13 cellular contexts compared by ENCODE assay signal in the genomic region with DNA sequence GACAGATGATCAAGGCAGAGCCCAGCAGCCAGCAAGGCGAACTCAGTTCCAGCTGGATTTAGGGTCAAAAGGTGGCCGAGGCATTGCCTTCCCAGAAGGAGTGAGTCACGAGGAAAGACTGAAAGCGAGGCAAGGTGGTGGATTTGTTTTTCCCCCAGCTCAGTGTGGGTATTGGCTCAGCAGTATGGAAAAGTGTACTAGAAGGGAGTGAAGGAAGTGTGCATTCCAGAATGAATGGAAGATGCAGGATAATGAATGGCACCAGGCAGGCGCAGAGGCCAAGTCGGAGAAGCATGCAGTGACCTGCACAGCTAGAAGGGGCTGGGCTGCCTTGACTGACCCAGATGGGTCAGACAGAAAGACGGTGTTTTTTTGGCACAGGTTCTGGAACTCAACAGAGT. TPM values are rescaled to one million over a fixed set of nuclear protein-coding genes. Genes with fewer than 3 reads are reported as not detected.
DNase-seq lines count a peak whose midpoint lies in the region; ATAC-seq and TF ChIP-seq lines count a peak whose summit lies in the region.
"Had no signal": no experiment of that assay in that cellular context is flagged by ENCODE, and none has a peak within 500 bp of the region (broad histone marks: within the 10 kb centered on the region; RNA-seq: fewer than 3 reads in every experiment).

No MANE protein-coding gene starts in this region.

- ATAC-seq in RWPE2 (ENCODE audit: low read depth) (peak; percentile 79), GM21576 (IDR thresholded peaks at IDR 0.05; ENCODE audit: unreplicated experiment) (no peak)
- ATAC-seq in naive thymus-derived CD8-positive, alpha-beta T cell: no peak

- H3K4me1 ChIP-seq in RWPE2 (ENCODE audit: insufficient read depth, poor library complexity, severe bottlenecking) (peaks cover 70% of the 10 kb centered on the region), esophagus squamous epithelium (peaks cover 27 to 73% (median 37%) of the 10 kb centered on the region in 3 donors), ovary (ENCODE audit: insufficient read depth) (peaks cover 8% of the 10 kb centered on the region), suprapubic skin (peaks cover 41% of the 10 kb centered on the region)

- H3K27ac ChIP-seq in RWPE2 (ENCODE audit: poor library complexity, severe bottlenecking): peak overlapping the region; percentile 98
- peak overlapping the region; percentile 15 to 76 (median 72) for H3K27ac ChIP-seq in esophagus squamous epithelium
- H3K27ac ChIP-seq in ovary: no peak overlapping the region
- no peak overlapping the region for H3K27ac ChIP-seq in suprapubic skin

- TF ChIP-seq POLR2A in esophagus squamous epithelium (IDR thresholded peaks at IDR 0.05): no peak
- no peak for TF ChIP-seq POLR2A in ovary (IDR thresholded peaks at IDR 0.05)
- TF ChIP-seq POLR2A in suprapubic skin (IDR thresholded peaks at IDR 0.05): no peak

- H3K9me3 ChIP-seq in RWPE2 (ENCODE audit: severe bottlenecking) (no peaks in the 10 kb centered on the region), esophagus squamous epithelium (no peaks in the 10 kb centered on the region), ovary (no peaks in the 10 kb centered on the region), suprapubic skin (no peaks in the 10 kb centered on the region)

- H3K4me3 Mint-ChIP-seq in naive thymus-derived CD8-positive, alpha-beta T cell: no peak overlapping the region
- H3K4me3 Mint-ChIP-seq: central memory CD8-positive, alpha-beta T cell had no signal

- no peaks in the 10 kb centered on the region for H3K36me3 ChIP-seq in RWPE2 (ENCODE audit: low read depth)
- H3K36me3 ChIP-seq in esophagus squamous epithelium: no peaks in the 10 kb centered on the region
- no peaks in the 10 kb centered on the region for H3K36me3 ChIP-seq in ovary
- H3K36me3 ChIP-seq in suprapubic skin: no peaks in the 10 kb centered on the region

- 27 to 28% methylated on average over 7 of the region's 7 CpGs for WGBS in esophagus squamous epithelium, 2 donors
- WGBS in ovary, 3 donors: 14 to 25% (median 14%) methylated on average over 7 of the region's 7 CpGs
- 59% methylated on average over 7 of the region's 7 CpGs for WGBS in suprapubic skin

- intact Hi-C loops in esophagus squamous epithelium (cut with DNase I): no loop called here
- intact Hi-C loops in ovary (cut with DNase I): no loop called here

- no peaks in the 10 kb centered on the region for H3K9me3 Mint-ChIP-seq in naive thymus-derived CD8-positive, alpha-beta T cell
- H3K9me3 Mint-ChIP-seq: central memory CD8-positive, alpha-beta T cell had no signal

- H3K27ac Mint-ChIP-seq in naive thymus-derived CD8-positive, alpha-beta T cell: no peak overlapping the region

- no peak for TF ChIP-seq EP300 in ovary (IDR thresholded peaks at IDR 0.05)
- TF ChIP-seq EP300 in suprapubic skin (IDR thresholded peaks at IDR 0.05): no peak

- POLR2A ChIA-PET in naive thymus-derived CD8-positive, alpha-beta T cell (lab: Charles Lee): no interaction called here

- H3K4me3 ChIP-seq in RWPE2 (ENCODE audit: severe bottlenecking) (no peak overlapping the region), esophagus squamous epithelium (no peak overlapping the region), ovary (no peak overlapping the region), suprapubic skin (no peak overlapping the region)

- H3K27me3 Mint-ChIP-seq in naive thymus-derived CD8-positive, alpha-beta T cell: no peaks in the 10 kb centered on the region
- H3K27me3 Mint-ChIP-seq: central memory CD8-positive, alpha-beta T cell had no signal

- DNase-seq in EH (ENCODE audit: low read depth): peak; percentile 99
- DNase-seq in RWPE2 (ENCODE audit: low spot score): peak; percentile 86
- no peak for DNase-seq in esophagus squamous epithelium (lab: John Stamatoyannopoulos, UW)
- DNase-seq in ovary: peak; percentile 61 to 75 (median 72)
- DNase-seq in cerebellar nuclear complex (lab: John Stamatoyannopoulos, UW): no peak
- DNase-seq in suprapubic skin (ENCODE audit: low spot score in 2 of 2): no peak
- DNase-seq in naive thymus-derived CD8-positive, alpha-beta T cell: no peak
- DNase-seq: activated CD8-positive, alpha-beta memory T cell treated with anti-CD3 and anti-CD28 coated beads for 24 hours; DMS79; MV-4-11; stimulated activated CD4-positive, alpha-beta T cell treated with anti-CD3 and anti-CD28 coated beads, Interleukin-2, amount 100 ng/mL, for 24 hours had no signal

- H3K27me3 ChIP-seq in RWPE2 (ENCODE audit: insufficient read depth, poor library complexity, severe bottlenecking) (no peaks in the 10 kb centered on the region), esophagus squamous epithelium (no peaks in the 10 kb centered on the region), ovary (no peaks in the 10 kb centered on the region), suprapubic skin (no peaks in the 10 kb centered on the region)

- H3K4me1 Mint-ChIP-seq in naive thymus-derived CD8-positive, alpha-beta T cell: peaks cover under 1 to 32% (median 4%) of the 10 kb centered on the region in 4 donors
- H3K4me1 Mint-ChIP-seq: central memory CD8-positive, alpha-beta T cell had no signal

- TF ChIP-seq CTCF in RWPE2 (IDR thresholded peaks at IDR 0.05; ENCODE audit: poor library complexity, severe bottlenecking): no peak
- no peak for TF ChIP-seq CTCF in esophagus squamous epithelium (IDR thresholded peaks at IDR 0.05)
- TF ChIP-seq CTCF in ovary (IDR thresholded peaks at IDR 0.05): no peak
- TF ChIP-seq CTCF in suprapubic skin (IDR thresholded peaks at IDR 0.05): no peak

- H3K36me3 Mint-ChIP-seq in naive thymus-derived CD8-positive, alpha-beta T cell: peaks cover 0 to 4% (median 0%) of the 10 kb centered on the region in 3 donors

RNA-seq across cellular contexts. Expression of gene FOXP1, which starts 46.3 kb away (rescaled TPM):
- total RNA-seq in esophagus squamous epithelium: 100 to 1,000 TPM in 1 of 4 donors, 10 to 100 TPM in 3; 49.1 to 124 (median 61.1) TPM
- total RNA-seq in ovary: 100 to 1,000 TPM in 6 of 7 donors, 10 to 100 TPM in 1; 89.4 to 126 (median 119) TPM
- polyA plus RNA-seq in ovary: 10 to 100 TPM; 31.7 to 42.6 TPM
- total RNA-seq in suprapubic skin: 100 to 1,000 TPM in 1 of 4 donors, 10 to 100 TPM in 3; 49.8 to 157 (median 71.9) TPM
- total RNA-seq in naive thymus-derived CD8-positive, alpha-beta T cell: 100 to 1,000 TPM; 420 to 443 TPM
- 100 to 1,000 TPM; 280 to 382 (median 361) TPM for polyA plus RNA-seq in naive thymus-derived CD8-positive, alpha-beta T cell

Comparison
In these comparisons a context has a peak if more than half of its experiments do, and no peak if none do; other contexts are left out.
1. DNase-seq: peak in EH (single experiment), RWPE2 (single experiment) and ovary (5 of 5); none in esophagus squamous epithelium (single experiment), cerebellar nuclear complex (0 of 2), suprapubic skin (0 of 2) and naive thymus-derived CD8-positive, alpha-beta T cell (0 of 10).
2. H3K27ac ChIP-seq: peak in RWPE2 (single experiment) and esophagus squamous epithelium (4 of 4); none in ovary (0 of 2) and suprapubic skin (single experiment).